ENCODE assay signal across 8 cellular contexts in the genomic region with DNA sequence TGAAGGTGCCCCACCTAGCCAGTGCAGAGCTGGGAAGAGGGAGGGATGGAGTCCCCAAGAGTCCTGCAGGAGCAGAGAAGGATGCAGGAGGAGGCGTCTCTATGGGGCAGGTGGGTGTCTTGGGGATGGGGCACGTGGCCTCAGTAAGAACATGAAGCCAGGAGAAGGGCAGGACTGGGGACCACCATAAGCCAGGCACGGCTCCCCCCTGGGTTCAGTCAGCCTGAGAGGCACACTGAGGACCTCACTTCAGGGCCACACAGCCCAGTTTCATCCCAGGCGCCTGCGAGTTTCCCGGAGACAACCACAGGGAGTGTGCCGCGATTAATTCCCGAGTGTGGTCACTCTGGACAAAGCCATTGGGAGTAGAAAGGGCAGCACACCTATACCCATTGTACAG.
DNase-seq lines count a peak whose midpoint lies in the region; ATAC-seq, FAIRE-seq and TF ChIP-seq lines count a peak whose summit lies in the region.

No MANE protein-coding gene starts in this region.

- ATAC-seq in HG02759 (IDR thresholded peaks at IDR 0.05; ENCODE audit: unreplicated experiment): peak; percentile 6

- peak overlapping the region in 4 of 7 donors; percentile 63 to 86 (median 73) for H3K27ac Mint-ChIP-seq in CD4-positive, alpha-beta memory T cell
- H3K27ac Mint-ChIP-seq in nephron progenitor cell: no peak overlapping the region

- no peaks in the 10 kb centered on the region for H3K36me3 ChIP-seq in CD4-positive, alpha-beta memory T cell (ENCODE audit: insufficient read depth, low read length)

- H3K27me3 Mint-ChIP-seq in CD4-positive, alpha-beta memory T cell: peaks cover 4% of the 10 kb centered on the region in 2 donors
- H3K27me3 Mint-ChIP-seq in nephron progenitor cell (ENCODE audit: low read depth, poor library complexity): peaks cover 30% of the 10 kb centered on the region

- intact Hi-C loops in CD4-positive, alpha-beta memory T cell (cut with micrococcal nuclease): loop anchor here (2.0 kb wide), 1 partner anchor 119 kb away; a partner anchor contains a TSS
- intact Hi-C loops in dorsolateral prefrontal cortex (cut with DNase I): loop anchor here (2.0 to 5.0 kb wide), 3 partner anchors 196 to 1031 kb away; no protein-coding TSS in a partner anchor

- no peaks in the 10 kb centered on the region for H3K27me3 ChIP-seq in CD4-positive, alpha-beta memory T cell (ENCODE audit: insufficient read depth, low read length)
- H3K27me3 ChIP-seq in dorsolateral prefrontal cortex: peaks cover 0 to 4% (median 0%) of the 10 kb centered on the region in 45 donors

- peak in 2 of 5 donors; percentile 5 for DNase-seq in CD4-positive, alpha-beta memory T cell
- DNase-seq in dorsolateral prefrontal cortex (peak in 2 of 10 donors; percentile 28 to 34), nephron progenitor cell (no peak), MV-4-11 (lab: John Stamatoyannopoulos, UW) (no peak), GM19239 (ENCODE audit: insufficient read length, low spot score) (no peak), GM20000 (ENCODE audit: low spot score) (no peak)
- DNase-seq in effector CD8-positive, alpha-beta T cell (lab: John Stamatoyannopoulos, UW): no peak

- no peak overlapping the region for H3K27ac ChIP-seq in CD4-positive, alpha-beta memory T cell (ENCODE audit: low read depth, low read length)
- peak overlapping the region in 4 of 59 donors; percentile 10 to 81 (median 23) for H3K27ac ChIP-seq in dorsolateral prefrontal cortex

- H3K9me3 ChIP-seq in CD4-positive, alpha-beta memory T cell (ENCODE audit: control insufficient read depth in 1 of 2, low read length in 2 of 2): no peaks in the 10 kb centered on the region

- TF ChIP-seq CTCF in dorsolateral prefrontal cortex (IDR thresholded peaks at IDR 0.05 in 54 of 56, conservative IDR thresholded peaks at IDR 0.05 in 2 of 56; ENCODE audit: low read depth in 1 of 56, partially characterized antibody in 56 of 56): no peak
- no peak for TF ChIP-seq CTCF in nephron progenitor cell (IDR thresholded peaks at IDR 0.05)
- TF ChIP-seq CTCF in GM20000 (IDR thresholded peaks at IDR 0.05; ENCODE audit: extremely low read depth, missing control alignments): no peak

- CTCF ChIA-PET in CD4-positive, alpha-beta memory T cell (lab: Charles Lee; ENCODE audit: partially characterized antibody): interaction anchor here (0.9 to 12.3 kb wide), 19 partner anchors 10 to 378 kb away, joined by 3 to 234 read pairs (median 7); no protein-coding TSS in a partner anchor

- H3K4me1 ChIP-seq in CD4-positive, alpha-beta memory T cell (ENCODE audit: insufficient read depth, low read length): peaks cover 5% of the 10 kb centered on the region

- peaks cover 0 to 2% of the 10 kb centered on the region in 2 donors for H3K36me3 Mint-ChIP-seq in CD4-positive, alpha-beta memory T cell
- H3K36me3 Mint-ChIP-seq in nephron progenitor cell (ENCODE audit: low read depth): no peaks in the 10 kb centered on the region

- H3K4me3 ChIP-seq in CD4-positive, alpha-beta memory T cell (ENCODE audit: low read length in 2 of 2): peak overlapping the region in 1 of 2 donors; percentile 76
- peak overlapping the region in 58 of 59 donors; percentile 49 to 84 (median 68) for H3K4me3 ChIP-seq in dorsolateral prefrontal cortex

- peaks cover 9 to 20% (median 11%) of the 10 kb centered on the region in 4 donors for H3K4me1 Mint-ChIP-seq in CD4-positive, alpha-beta memory T cell
- H3K4me1 Mint-ChIP-seq in nephron progenitor cell: peaks cover 30% of the 10 kb centered on the region

- no peak for FAIRE-seq in GM19239 (lab: Jason Lieb, UNC)

- H3K4me3 Mint-ChIP-seq in CD4-positive, alpha-beta memory T cell: peak overlapping the region; percentile 76 to 94 (median 88)
- H3K4me3 Mint-ChIP-seq in nephron progenitor cell: peak overlapping the region; percentile 92

- H3K9me3 Mint-ChIP-seq in CD4-positive, alpha-beta memory T cell: peaks cover 0 to under 1% (median 0%) of the 10 kb centered on the region in 8 donors
- H3K9me3 Mint-ChIP-seq in nephron progenitor cell: no peaks in the 10 kb centered on the region

- POLR2A ChIA-PET in CD4-positive, alpha-beta memory T cell (lab: Charles Lee; ENCODE audit: partially characterized antibody): interaction anchor here (1.1 to 2.2 kb wide), 4 partner anchors 114 to 248 kb away, joined by 3 to 12 read pairs (median 8); no protein-coding TSS in a partner anchor
